8 cellular contexts compared by ENCODE assay signal in genomic region chr7:75971961-75972763, GRCh38. TPM values are rescaled to one million over a fixed set of nuclear protein-coding genes. Genes with fewer than 3 reads are reported as not detected.
DNase-seq lines count a peak whose midpoint lies in the region; ATAC-seq and TF ChIP-seq lines count a peak whose summit lies in the region.

No MANE protein-coding gene starts in this region.

- peak; percentile 39 for ATAC-seq in omental fat pad (ENCODE audit: low FRiP score)
- ATAC-seq in HG03108 (IDR thresholded peaks at IDR 0.05; ENCODE audit: unreplicated experiment), result no peak

- H3K27me3 Mint-ChIP-seq in Caco-2 (ENCODE audit: insufficient read depth, unreplicated experiment), result no peaks in the 10 kb centered on the region

- TF ChIP-seq POLR2A in esophagus squamous epithelium (IDR thresholded peaks at IDR 0.05), result no peak
- no peak for TF ChIP-seq POLR2A in breast epithelium (IDR thresholded peaks at IDR 0.05)
- TF ChIP-seq POLR2A in vagina (IDR thresholded peaks at IDR 0.05), result no peak

- peaks cover 45% of the 10 kb centered on the region for H3K36me3 Mint-ChIP-seq in Caco-2 (ENCODE audit: insufficient read depth, unreplicated experiment)

- DNase-seq in Caco-2 (peak in 1 of 2 experiments; percentile 69), NCI-H226 (peak; percentile 20), esophagus squamous epithelium (lab: John Stamatoyannopoulos, UW) (no peak), omental fat pad (ENCODE audit: low spot score) (no peak), dermis blood vessel endothelial cell (no peak), breast epithelium (ENCODE audit: low spot score in 2 of 2) (no peak), vagina (ENCODE audit: extremely low spot score in 2 of 2) (no peak)

- H3K4me3 ChIP-seq in Caco-2 (ENCODE audit: low read depth, low read length) (no peak overlapping the region), esophagus squamous epithelium (no peak overlapping the region), breast epithelium (no peak overlapping the region), vagina (no peak overlapping the region)

- peaks cover 25% of the 10 kb centered on the region for H3K4me1 Mint-ChIP-seq in Caco-2 (ENCODE audit: low read depth, unreplicated experiment)

- BruUV-seq in Caco-2 (replicated peaks; lab: Mats Ljungman, UMichigan), result no TSS peak

- H3K27me3 ChIP-seq in Caco-2 (replicated peaks; ENCODE audit: control insufficient read depth, insufficient read depth, low read length) (no peaks in the 10 kb centered on the region), esophagus squamous epithelium (no peaks in the 10 kb centered on the region), breast epithelium (no peaks in the 10 kb centered on the region), vagina (no peaks in the 10 kb centered on the region)

- peaks cover under 1% of the 10 kb centered on the region; the same call in 1 of the 2 replicates for H3K36me3 ChIP-seq in Caco-2 (ENCODE audit: control insufficient read depth, insufficient read depth, low read length)
- H3K36me3 ChIP-seq in esophagus squamous epithelium, result peaks cover 0 to 68% (median 0%) of the 10 kb centered on the region in 3 donors
- no peaks in the 10 kb centered on the region for H3K36me3 ChIP-seq in breast epithelium
- peaks cover 0 to 18% of the 10 kb centered on the region in 2 donors for H3K36me3 ChIP-seq in vagina

- H3K27ac ChIP-seq in esophagus squamous epithelium (peak overlapping the region; percentile 30 to 57 (median 54)), breast epithelium (peak overlapping the region in 1 of 2 donors; percentile 29), vagina (no peak overlapping the region)

- CTCF ChIA-PET in Caco-2 (lab: Charles Lee), result interaction anchor here (0.7 to 1.4 kb wide), 2 partner anchors 48 to 94 kb away, joined by 4 to 5 read pairs; partner anchors contain the start of gene RHBDD2

- no peaks in the 10 kb centered on the region for H3K9me3 Mint-ChIP-seq in Caco-2 (ENCODE audit: unreplicated experiment)

- WGBS in esophagus squamous epithelium, 2 donors, result 70 to 71% methylated on average over 16 to 18 of the region's 19 CpGs

- H3K27ac Mint-ChIP-seq in Caco-2 (ENCODE audit: unreplicated experiment), result peak overlapping the region; percentile 67

- peak; percentile 33 for TF ChIP-seq CTCF in Caco-2 (IDR thresholded peaks at IDR 0.05; ENCODE audit: insufficient read depth in 1 of 2, low read depth in 1 of 2, low read length in 1 of 2, severe bottlenecking in 1 of 2, unreplicated experiment in 1 of 2)
- TF ChIP-seq CTCF in esophagus squamous epithelium (IDR thresholded peaks at IDR 0.05), result peak in 2 of 6 experiments; percentile 10 to 38
- no peak for TF ChIP-seq CTCF in omental fat pad (IDR thresholded peaks at IDR 0.05)
- no peak for TF ChIP-seq CTCF in breast epithelium (IDR thresholded peaks at IDR 0.05)
- no peak for TF ChIP-seq CTCF in vagina (IDR thresholded peaks at IDR 0.05)

- intact Hi-C loops in Caco-2 (cut with micrococcal nuclease; ENCODE audit: unreplicated experiment), result no loop called here
- intact Hi-C loops in esophagus squamous epithelium (cut with DNase I), result no loop called here
- intact Hi-C loops in breast epithelium (cut with DNase I; ENCODE audit: low total_unique reads), result no loop called here
- intact Hi-C loops in vagina (cut with DNase I), result no loop called here

- peaks cover 10% of the 10 kb centered on the region; the same call in 1 of the 2 replicates for H3K4me1 ChIP-seq in Caco-2
- H3K4me1 ChIP-seq in esophagus squamous epithelium, result peaks cover 0 to 53% (median 30%) of the 10 kb centered on the region in 3 donors
- peaks cover 0 to 4% of the 10 kb centered on the region in 2 donors for H3K4me1 ChIP-seq in breast epithelium
- H3K4me1 ChIP-seq in vagina, result peaks cover 42% of the 10 kb centered on the region

- H3K9me3 ChIP-seq in Caco-2 (no peaks in the 10 kb centered on the region), esophagus squamous epithelium (no peaks in the 10 kb centered on the region), breast epithelium (no peaks in the 10 kb centered on the region), vagina (no peaks in the 10 kb centered on the region)

- POLR2A ChIA-PET in Caco-2 (lab: Charles Lee), result interaction anchor here (0.6 kb wide), 1 partner anchor 57 kb away, joined by 3 read pairs; no protein-coding TSS in a partner anchor

- no peak overlapping the region for H3K4me3 Mint-ChIP-seq in Caco-2 (ENCODE audit: unreplicated experiment)

RNA-seq across cellular contexts. Expression of gene TMEM120A, which starts 22.2 kb away (rescaled TPM):
- total RNA-seq in Caco-2 (2022) (65.4 and 71.1 TPM in 2 replicates), esophagus squamous epithelium (10 to 100 TPM; 14.4 to 53.9 (median 20.1) TPM), omental fat pad (100 to 1,000 TPM in 1 of 4 donors, 10 to 100 TPM in 3; 34.9 to 104 (median 51.5) TPM), dermis blood vessel endothelial cell (43.4 and 47.8 TPM in 2 replicates), breast epithelium (10 to 100 TPM; 27.2 to 52.0 (median 42.9) TPM), vagina (45.9 TPM)

RNA-seq across cellular contexts. Expression of gene POR, which starts 57.2 kb away (rescaled TPM):
- 162 and 171 TPM in 2 replicates for total RNA-seq in Caco-2 (2022)
- 100 to 1,000 TPM in 1 of 4 donors, 10 to 100 TPM in 3; 71.0 to 116 (median 81.6) TPM for total RNA-seq in esophagus squamous epithelium
- total RNA-seq in omental fat pad, result 100 to 1,000 TPM; 105 to 243 (median 150) TPM
- total RNA-seq in dermis blood vessel endothelial cell, result 87.0 and 102 TPM in 2 replicates
- 100 to 1,000 TPM in 1 of 3 donors, 10 to 100 TPM in 2; 62.1 to 123 (median 87.7) TPM for total RNA-seq in breast epithelium
- total RNA-seq in vagina, result 94.3 TPM

Comparison
In these comparisons a context has a peak if more than half of its experiments do, and no peak if none do; other contexts are left out.
1. CTCF ChIP-seq: peak in Caco-2 (2 of 2); none in omental fat pad (0 of 3), breast epithelium (0 of 3) and vagina (0 of 3).